Comparison of ENCODE assay signal across 12 cellular contexts in the genomic region with DNA sequence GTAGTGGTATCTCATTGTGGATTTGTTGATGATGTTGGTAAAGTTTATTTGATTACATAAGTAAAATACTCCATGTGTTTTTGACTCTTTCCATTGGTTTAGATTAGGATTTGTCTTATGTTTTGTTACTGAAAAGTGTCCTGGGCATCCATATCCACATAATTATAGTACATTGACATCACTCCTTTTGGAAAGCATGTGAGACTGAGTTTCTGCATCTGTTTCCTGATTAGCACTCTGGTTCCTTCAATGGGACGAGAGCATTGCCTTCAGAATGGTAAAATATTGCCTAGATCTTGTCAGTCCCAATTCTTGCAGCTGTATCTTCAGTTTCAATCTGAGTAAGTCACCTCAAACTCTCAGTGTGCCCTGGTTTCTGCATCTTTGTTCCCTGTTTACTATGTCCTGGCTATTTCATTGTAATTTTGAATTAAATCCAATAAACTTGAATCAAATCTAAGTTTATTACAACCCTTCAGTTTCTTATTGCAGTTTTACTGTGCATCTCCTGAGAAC.
DNase-seq lines count a peak whose midpoint lies in the region; ATAC-seq and TF ChIP-seq lines count a peak whose summit lies in the region.
"Had no signal": no experiment of that assay in that cellular context is flagged by ENCODE, and none has a peak within 500 bp of the region (broad histone marks: within the 10 kb centered on the region; RNA-seq: fewer than 3 reads in every experiment).

No MANE protein-coding gene starts in this region.

- intact Hi-C loops in CD8-positive, alpha-beta T cell (cut with DNase I, micrococcal nuclease): no loop called here

- H3K36me3 Mint-ChIP-seq in CD8-positive, alpha-beta T cell: no peaks in the 10 kb centered on the region

- H3K4me3 Mint-ChIP-seq in CD8-positive, alpha-beta T cell: no peak overlapping the region

- no peaks in the 10 kb centered on the region for H3K4me1 Mint-ChIP-seq in CD8-positive, alpha-beta T cell (ENCODE audit: low read depth)

- no peaks in the 10 kb centered on the region for H3K36me3 ChIP-seq in CD8-positive, alpha-beta T cell (ENCODE audit: insufficient read depth, low read length)
- no peaks in the 10 kb centered on the region for H3K36me3 ChIP-seq in smooth muscle cell (ENCODE audit: low read depth)
- H3K36me3 ChIP-seq: BLaER1 had no signal

- no peak overlapping the region for H3K4me3 ChIP-seq in CD8-positive, alpha-beta T cell (ENCODE audit: low read depth, low read length)
- H3K4me3 ChIP-seq in smooth muscle cell: no peak overlapping the region
- H3K4me3 ChIP-seq: BLaER1 had no signal

- 73% methylated on average over 1 of the region's 1 CpG for WGBS in smooth muscle cell (ENCODE audit: low lambda C conversion rate)

- no peaks in the 10 kb centered on the region for H4K20me1 ChIP-seq in smooth muscle cell (ENCODE audit: low read depth)
- H4K20me1 ChIP-seq: BLaER1 had no signal

- DNase-seq in nucleus accumbens (lab: John Stamatoyannopoulos, UW): no peak
- no peak for DNase-seq in CD8-positive, alpha-beta T cell
- DNase-seq in GOT3 (lab: John Stamatoyannopoulos, UW): no peak
- DNase-seq in smooth muscle cell (lab: John Stamatoyannopoulos, UW; ENCODE audit: unreplicated experiment): no peak
- DNase-seq: aorta, NCI-H510A, SIG-M5 had no signal

- peak; percentile 94 for ATAC-seq in GM18861 (IDR thresholded peaks at IDR 0.05; ENCODE audit: unreplicated experiment)
- ATAC-seq in GM21390 (IDR thresholded peaks at IDR 0.05; ENCODE audit: unreplicated experiment): peak; percentile 88
- ATAC-seq in HG02938 (IDR thresholded peaks at IDR 0.05; ENCODE audit: unreplicated experiment): peak; percentile 92
- ATAC-seq in HG03520 (IDR thresholded peaks at IDR 0.05; ENCODE audit: unreplicated experiment): peak; percentile 80
- ATAC-seq in CD8-positive, alpha-beta T cell: no peak

- H3K27me3 ChIP-seq in CD8-positive, alpha-beta T cell (ENCODE audit: insufficient read depth, low read length): no peaks in the 10 kb centered on the region
- H3K27me3 ChIP-seq in smooth muscle cell (ENCODE audit: low read depth): no peaks in the 10 kb centered on the region
- H3K27me3 ChIP-seq: BLaER1 had no signal

- H3F3A ChIP-seq in smooth muscle cell (ENCODE audit: low read depth): no peaks in the 10 kb centered on the region

- CTCF ChIA-PET in CD8-positive, alpha-beta T cell (lab: Charles Lee): no interaction called here

- H3K79me2 ChIP-seq in smooth muscle cell (ENCODE audit: low read depth): no peaks in the 10 kb centered on the region

- TF ChIP-seq CTCF in CD8-positive, alpha-beta T cell (IDR thresholded peaks at IDR 0.05): no peak
- no peak for TF ChIP-seq CTCF in smooth muscle cell (IDR thresholded peaks at IDR 0.05; ENCODE audit: borderline replicate concordance, insufficient read depth, poor library complexity, severe bottlenecking)

- no peak overlapping the region for H2AFZ ChIP-seq in smooth muscle cell (ENCODE audit: low read depth)

- H3K9me3 ChIP-seq in CD8-positive, alpha-beta T cell (ENCODE audit: low read length): no peaks in the 10 kb centered on the region
- no peaks in the 10 kb centered on the region for H3K9me3 ChIP-seq in smooth muscle cell (replicated peaks; ENCODE audit: low read depth)
- H3K9me3 ChIP-seq: BLaER1 had no signal

- H3K4me1 ChIP-seq in CD8-positive, alpha-beta T cell (ENCODE audit: insufficient read depth, low read length): no peaks in the 10 kb centered on the region
- H3K4me1 ChIP-seq in smooth muscle cell (ENCODE audit: low read depth): no peaks in the 10 kb centered on the region
- H3K4me1 ChIP-seq: BLaER1 had no signal

- peaks cover 4% of the 10 kb centered on the region for H3K9me3 Mint-ChIP-seq in CD8-positive, alpha-beta T cell

- H3K27ac ChIP-seq in CD8-positive, alpha-beta T cell (ENCODE audit: low read depth, low read length): no peak overlapping the region
- H3K27ac ChIP-seq in smooth muscle cell (ENCODE audit: low read depth): no peak overlapping the region
- H3K27ac ChIP-seq: BLaER1 had no signal

- no peak overlapping the region for H3K9ac ChIP-seq in smooth muscle cell (ENCODE audit: low read depth)
- H3K9ac ChIP-seq: BLaER1 had no signal

- no peak overlapping the region for H3K27ac Mint-ChIP-seq in CD8-positive, alpha-beta T cell

- H3K27me3 Mint-ChIP-seq in CD8-positive, alpha-beta T cell (ENCODE audit: low read depth): peaks cover 5% of the 10 kb centered on the region

- POLR2A ChIA-PET in CD8-positive, alpha-beta T cell (lab: Charles Lee): no interaction called here

- H3K4me2 ChIP-seq in smooth muscle cell: no peak overlapping the region
- H3K4me2 ChIP-seq: BLaER1 had no signal
